Comparison of ENCODE assay signal across 13 cellular contexts in the genomic region with DNA sequence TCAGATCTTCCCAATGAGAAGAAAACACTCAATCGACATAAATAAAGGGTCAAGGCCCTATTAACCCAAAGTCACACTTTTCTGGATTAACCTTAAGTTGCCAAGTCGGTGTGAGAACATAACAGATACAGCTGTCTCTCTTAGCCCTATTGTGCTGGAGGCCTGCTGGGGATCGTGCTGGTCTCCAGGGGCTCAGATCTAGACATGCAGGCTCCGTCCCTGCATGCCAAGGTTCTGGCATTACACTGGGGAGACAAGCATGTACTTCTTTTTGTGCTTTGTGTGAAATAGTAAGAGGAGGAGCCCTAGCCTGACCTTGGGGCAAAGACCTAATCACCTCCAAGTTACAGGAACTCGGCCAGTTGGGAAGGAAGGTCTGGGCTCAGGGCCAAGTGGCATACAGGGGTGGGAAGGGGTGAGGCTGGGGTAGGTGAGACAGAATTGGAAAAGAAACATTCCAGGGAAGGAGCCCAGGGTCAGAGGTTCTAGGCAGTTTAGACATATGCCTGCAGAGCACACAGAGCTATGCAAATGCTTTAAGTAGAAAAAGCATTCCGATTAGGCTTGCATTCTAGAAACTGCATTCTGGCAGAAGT.
"Had no signal": no experiment of that assay in that cellular context is flagged by ENCODE, and none has a peak within 500 bp of the region (broad histone marks: within the 10 kb centered on the region; RNA-seq: fewer than 3 reads in every experiment).

No MANE protein-coding gene starts in this region.

- H3K36me3 ChIP-seq: prostate gland had no signal

- H3K27ac Mint-ChIP-seq: activated T-cell treated with anti-CD3 and anti-CD28 coated beads, Interleukin-2, amount 50 U/mL, for 72 hours; stimulated activated naive B cell treated with anti-CD40 and anti-IgM and Interleukin-4, amounts not matched to agents 10 μg/mL and 1 μg/mL and 100 μg/mL, for 72 hours; T-helper 2 cell treated with Interferon-gamma antibody and Interleukin-4, amounts not matched to agents 5 μg/mL and 100 μg/mL, for 36 hours had no signal

- H3K4me1 Mint-ChIP-seq: stimulated activated naive B cell treated with anti-CD40 and anti-IgM and Interleukin-4, amounts not matched to agents 10 μg/mL and 1 μg/mL and 100 μg/mL, for 72 hours had no signal

- H3K4me3 Mint-ChIP-seq: activated T-cell treated with anti-CD3 and anti-CD28 coated beads, Interleukin-2, amount 50 U/mL, for 72 hours; stimulated activated naive B cell treated with anti-CD40 and anti-IgM and Interleukin-4, amounts not matched to agents 10 μg/mL and 1 μg/mL and 100 μg/mL, for 72 hours; T-helper 2 cell treated with Interferon-gamma antibody and Interleukin-4, amounts not matched to agents 5 μg/mL and 100 μg/mL, for 36 hours had no signal

- H3K27ac ChIP-seq: epithelial cell of prostate, foreskin keratinocyte, prostate gland had no signal

- H3K36me3 Mint-ChIP-seq: activated naive CD4-positive, alpha-beta T cell treated with anti-CD3 and anti-CD28 coated beads, Interleukin-2, amount 50 U/mL, for 72 hours; stimulated activated naive B cell treated with anti-CD40 and anti-IgM and Interleukin-4, amounts not matched to agents 10 μg/mL and 1 μg/mL and 100 μg/mL, for 72 hours had no signal

- H3K4me1 ChIP-seq: foreskin keratinocyte, prostate gland had no signal

- H3K9me3 Mint-ChIP-seq: stimulated activated naive B cell treated with anti-CD40 and anti-IgM and Interleukin-4, amounts not matched to agents 10 μg/mL and 1 μg/mL and 100 μg/mL, for 72 hours; T-helper 2 cell treated with Interferon-gamma antibody and Interleukin-4, amounts not matched to agents 5 μg/mL and 100 μg/mL, for 36 hours had no signal

- H3K9me3 ChIP-seq: prostate gland had no signal

- ATAC-seq: activated naive CD4-positive, alpha-beta T cell treated with anti-CD3 and anti-CD28 coated beads, Interleukin-2, amount 50 U/mL, for 72 hours; activated T-cell treated with anti-CD3 and anti-CD28 coated beads, Interleukin-2, amount 50 U/mL, for 72 hours; foreskin keratinocyte; left lobe of liver; stimulated activated naive B cell treated with anti-CD40 and anti-IgM and Interleukin-4, amounts not matched to agents 10 μg/mL and 1 μg/mL and 100 μg/mL, for 72 hours had no signal

- DNase-seq: activated CD4-positive, alpha-beta T cell treated with anti-CD3 and anti-CD28 coated beads, Interleukin-2, amount 50 U/mL, for 4 hours; activated gamma-delta T cell; activated T-cell treated with anti-CD3 and anti-CD28 coated beads, Interleukin-2, amount 50 U/mL, for 72 hours; caudate nucleus; stimulated activated CD4-positive, alpha-beta T cell treated with anti-CD3 and anti-CD28 coated beads, Interleukin-4, amount 100 ng/mL, for 4 hours; stimulated activated naive B cell treated with anti-CD40 and anti-IgM and Interleukin-4, amounts not matched to agents 10 μg/mL and 1 μg/mL and 100 μg/mL, for 72 hours had no signal

- H3K4me3 ChIP-seq: dorsolateral prefrontal cortex, prostate gland had no signal

- H3K27me3 ChIP-seq: dorsolateral prefrontal cortex, foreskin keratinocyte had no signal
